In the genomic region with DNA sequence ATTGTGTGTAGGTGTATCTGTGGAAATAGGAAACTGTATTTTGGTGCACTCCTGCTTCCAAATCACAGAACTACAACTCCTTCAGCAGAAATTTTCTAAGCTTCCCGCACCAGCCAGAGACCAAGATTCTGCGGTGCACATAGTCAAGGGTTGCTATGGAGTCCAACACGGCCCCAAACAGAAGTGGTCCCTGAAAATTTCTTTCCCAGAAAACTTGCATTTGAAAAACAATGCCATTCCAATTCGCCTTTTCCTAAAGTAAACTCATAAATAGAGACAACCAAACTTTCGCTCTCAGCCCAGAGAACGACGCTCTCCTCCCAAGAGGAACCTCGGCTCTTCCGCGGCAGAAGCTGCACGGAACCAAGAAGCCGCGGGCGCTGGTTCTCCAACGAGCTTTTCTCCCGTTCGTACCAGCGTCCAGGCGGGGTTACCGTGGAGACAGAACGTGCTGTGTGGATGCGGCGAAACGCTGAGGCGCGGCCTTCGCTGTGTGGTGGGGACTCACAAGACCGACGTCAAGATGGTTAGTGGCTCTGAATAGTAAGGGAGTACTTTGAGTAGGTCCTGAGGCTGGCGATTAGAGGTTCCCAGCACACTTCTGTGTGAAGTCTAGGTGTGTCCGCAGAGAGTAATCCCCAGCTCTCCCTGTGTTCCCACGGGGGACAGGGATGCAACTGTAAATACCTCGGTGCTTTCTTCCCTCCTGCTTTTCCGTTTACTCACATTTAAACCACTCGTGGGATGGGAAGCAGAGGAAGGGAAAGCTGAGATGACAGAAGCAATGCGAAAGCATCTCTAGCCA, we compare ENCODE assay signal across 8 cellular contexts. TPM values are rescaled to one million over a fixed set of nuclear protein-coding genes. Genes with fewer than 3 reads are reported as not detected.
A peak's percentile ranks its signal among the peaks of the same experiment; 100 is the strongest.
DNase-seq lines count a peak whose midpoint lies in the region; ATAC-seq and TF ChIP-seq lines count a peak whose summit lies in the region.

No MANE protein-coding gene starts in this region.

- no peak overlapping the region for H2AK5ac ChIP-seq in neuronal stem cell (ENCODE audit: low read depth, low read length)

- H4K91ac ChIP-seq in neuronal stem cell (ENCODE audit: low read depth, low read length, poor library complexity): no peak overlapping the region

- H3K4me2 ChIP-seq in MM.1S (ENCODE audit: low read depth, low read length) (peak overlapping the region; percentile 98), neuronal stem cell (ENCODE audit: insufficient read depth, low read length, poor library complexity, severe bottlenecking) (peak overlapping the region; percentile 67)

- H3K27me3 ChIP-seq in HAP-1 (ENCODE audit: low read depth): no peaks in the 10 kb centered on the region
- H3K27me3 ChIP-seq in MM.1S (replicated peaks; ENCODE audit: insufficient read depth, low read length): peaks cover 31% of the 10 kb centered on the region
- no peaks in the 10 kb centered on the region for H3K27me3 ChIP-seq in SJCRH30
- no peaks in the 10 kb centered on the region for H3K27me3 ChIP-seq in gastroesophageal sphincter
- H3K27me3 ChIP-seq in neuronal stem cell (ENCODE audit: control insufficient read depth in 3 of 3, insufficient read depth in 3 of 3, low read depth in 1 of 3, low read length in 3 of 3): peaks cover 0 to 6% (median 0%) of the 10 kb centered on the region in 3 experiments

- no peak for TF ChIP-seq POLR2A in gastroesophageal sphincter (IDR thresholded peaks at IDR 0.05)

- H2BK120ac ChIP-seq in neuronal stem cell (ENCODE audit: low read depth, low read length): no peak overlapping the region

- DNase-seq in GF-D8 (lab: John Stamatoyannopoulos, UW): peak; percentile 62
- DNase-seq in HAP-1 (ENCODE audit: low spot score in 2 of 2): peak; percentile 73 to 91
- peak; percentile 92 for DNase-seq in MM.1S
- peak; percentile 85 to 93 for DNase-seq in SJCRH30
- DNase-seq in activated naive CD4-positive, alpha-beta T cell treated with Interleukin-2 at 50 U/mL for 16 hours: peak; percentile 91
- peak; percentile 79 for DNase-seq in neuronal stem cell (ENCODE audit: low spot score)
- peak; percentile 83 for DNase-seq in stromal cell of bone marrow (ENCODE audit: low read depth)

- H3K4me1 ChIP-seq in HAP-1 (peaks cover 10% of the 10 kb centered on the region), MM.1S (ENCODE audit: low read length) (peaks cover 3% of the 10 kb centered on the region; the same call in 1 of the 2 replicates), SJCRH30 (no peaks in the 10 kb centered on the region), gastroesophageal sphincter (peaks cover 0 to 19% (median 9%) of the 10 kb centered on the region in 3 donors), neuronal stem cell (ENCODE audit: control insufficient read depth in 2 of 2, insufficient read depth in 1 of 2, low read depth in 1 of 2, low read length in 2 of 2) (peaks cover 0 to 1% of the 10 kb centered on the region in 2 donors)

- H3K4me3 ChIP-seq in HAP-1 (peak overlapping the region; percentile 44), MM.1S (ENCODE audit: low read length) (peak overlapping the region; percentile 65), SJCRH30 (peak overlapping the region; percentile 64), gastroesophageal sphincter (peak overlapping the region; percentile 57 to 63), neuronal stem cell (ENCODE audit: low read length in 2 of 2) (peak overlapping the region; percentile 57 to 80)

- no peak overlapping the region for H2BK12ac ChIP-seq in neuronal stem cell (ENCODE audit: low read length)

- peak overlapping the region; percentile 97 for H3K23ac ChIP-seq in neuronal stem cell (ENCODE audit: low read depth, low read length, poor library complexity)

- peak; percentile 96 for ATAC-seq in gastroesophageal sphincter

- H3K79me2 ChIP-seq in MM.1S (ENCODE audit: low read length): no peaks in the 10 kb centered on the region

- 0 to 2% methylated on average over 9 to 15 of the region's 36 CpGs for WGBS in gastroesophageal sphincter (ENCODE audit: low coverage in 1 of 2), 2 donors
- no CpG with 5 or more reads among the region's 36 CpGs for WGBS in neuronal stem cell (ENCODE audit: extremely low coverage in 2 of 2, insufficient read length in 2 of 2, insufficient replicate concordance in 1 of 2), 2 donors

- H3K36me3 ChIP-seq in HAP-1 (replicated peaks): no peaks in the 10 kb centered on the region
- H3K36me3 ChIP-seq in MM.1S (replicated peaks; ENCODE audit: insufficient read depth, low read length): no peaks in the 10 kb centered on the region
- no peaks in the 10 kb centered on the region for H3K36me3 ChIP-seq in SJCRH30
- H3K36me3 ChIP-seq in gastroesophageal sphincter: peaks cover 0 to 14% of the 10 kb centered on the region in 2 donors
- peaks cover 0 to 8% of the 10 kb centered on the region in 2 donors for H3K36me3 ChIP-seq in neuronal stem cell (replicated peaks in 1 of 2; ENCODE audit: control insufficient read depth in 2 of 2, insufficient read depth in 2 of 2, low read length in 2 of 2)

- H3F3A ChIP-seq in MM.1S (ENCODE audit: insufficient read depth, low read length): peaks cover 3% of the 10 kb centered on the region; the same call in 1 of the 2 replicates

- H4K8ac ChIP-seq in neuronal stem cell (ENCODE audit: low read depth, low read length): no peak overlapping the region

- no peak for TF ChIP-seq EP300 in gastroesophageal sphincter (IDR thresholded peaks at IDR 0.05)

- no peak overlapping the region for H2BK5ac ChIP-seq in neuronal stem cell (ENCODE audit: low read length)

- H3K4ac ChIP-seq in neuronal stem cell (ENCODE audit: low read length): no peak overlapping the region

- H3K79me1 ChIP-seq in neuronal stem cell (ENCODE audit: low read depth, low read length): no peaks in the 10 kb centered on the region

- in situ Hi-C loops in HAP-1 (cut with MboI; ENCODE audit: low sequenced_read_pairs): no loop called here

- H4K20me1 ChIP-seq in MM.1S (ENCODE audit: insufficient read depth, low read length): no peaks in the 10 kb centered on the region

- peak overlapping the region; percentile 43; the same call in 1 of the 2 replicates for H3K9ac ChIP-seq in MM.1S (ENCODE audit: low read length)
- peak overlapping the region; percentile 80 for H3K9ac ChIP-seq in neuronal stem cell (ENCODE audit: low read depth, low read length, poor library complexity)

- H2AFZ ChIP-seq in MM.1S (ENCODE audit: low read length) (peak overlapping the region; percentile 96), neuronal stem cell (ENCODE audit: low read length) (peak overlapping the region; percentile 88)

- H3K14ac ChIP-seq in neuronal stem cell (ENCODE audit: low read length): no peak overlapping the region

- H3K9me3 ChIP-seq in HAP-1: no peaks in the 10 kb centered on the region
- no peaks in the 10 kb centered on the region for H3K9me3 ChIP-seq in MM.1S (replicated peaks; ENCODE audit: insufficient read depth, low read length)
- no peaks in the 10 kb centered on the region for H3K9me3 ChIP-seq in SJCRH30 (replicated peaks)
- H3K9me3 ChIP-seq in gastroesophageal sphincter: no peaks in the 10 kb centered on the region
- H3K9me3 ChIP-seq in neuronal stem cell (replicated peaks in 1 of 2; ENCODE audit: control insufficient read depth in 2 of 2, insufficient read depth in 1 of 2, low read depth in 1 of 2, low read length in 2 of 2): no peaks in the 10 kb centered on the region

- H3K9me2 ChIP-seq in MM.1S (replicated peaks; ENCODE audit: insufficient read depth, low read length): no peaks in the 10 kb centered on the region

- H3K27ac ChIP-seq in MM.1S (ENCODE audit: low read length) (no peak overlapping the region), SJCRH30 (no peak overlapping the region), gastroesophageal sphincter (peak overlapping the region in 3 of 4 donors; percentile 56 to 80 (median 79)), neuronal stem cell (replicated peaks; ENCODE audit: low read length) (no peak overlapping the region)

- no peak overlapping the region for H2BK15ac ChIP-seq in neuronal stem cell (ENCODE audit: low read length)

- H3K18ac ChIP-seq in neuronal stem cell (ENCODE audit: low read length): peak overlapping the region; percentile 76

- no peak for TF ChIP-seq CTCF in MM.1S (IDR thresholded peaks at IDR 0.05; ENCODE audit: low read length)
- TF ChIP-seq CTCF in gastroesophageal sphincter (IDR thresholded peaks at IDR 0.05): no peak

RNA-seq across cellular contexts. Expression of a gene that starts 24.0 kb away (rescaled TPM):
- total RNA-seq in SJCRH30 (2014; rRNA removed; shearing (Covaris generic)): 11.0 and 11.1 TPM in 2 replicates
- 10 to 100 TPM; 21.8 to 30.4 (median 27.2) TPM for total RNA-seq in gastroesophageal sphincter
- 4.9 TPM for polyA plus RNA-seq in neuronal stem cell (2013, experiment 1 of 2)
- polyA plus RNA-seq in neuronal stem cell (2013, experiment 2 of 2): 5.3 TPM

Comparison
In these comparisons a context has a peak if more than half of its experiments do, and no peak if none do; other contexts are left out.
1. H3K27ac ChIP-seq: peak in gastroesophageal sphincter (3 of 4); none in MM.1S (single experiment), SJCRH30 (single experiment) and neuronal stem cell (single experiment).
2. Peak in every context shown above with its lines, with median percentiles within 50 percentile points of each other: DNase-seq and H3K4me3 ChIP-seq.